Comparison of ENCODE assay signal across 1 cellular context in the genomic region with DNA sequence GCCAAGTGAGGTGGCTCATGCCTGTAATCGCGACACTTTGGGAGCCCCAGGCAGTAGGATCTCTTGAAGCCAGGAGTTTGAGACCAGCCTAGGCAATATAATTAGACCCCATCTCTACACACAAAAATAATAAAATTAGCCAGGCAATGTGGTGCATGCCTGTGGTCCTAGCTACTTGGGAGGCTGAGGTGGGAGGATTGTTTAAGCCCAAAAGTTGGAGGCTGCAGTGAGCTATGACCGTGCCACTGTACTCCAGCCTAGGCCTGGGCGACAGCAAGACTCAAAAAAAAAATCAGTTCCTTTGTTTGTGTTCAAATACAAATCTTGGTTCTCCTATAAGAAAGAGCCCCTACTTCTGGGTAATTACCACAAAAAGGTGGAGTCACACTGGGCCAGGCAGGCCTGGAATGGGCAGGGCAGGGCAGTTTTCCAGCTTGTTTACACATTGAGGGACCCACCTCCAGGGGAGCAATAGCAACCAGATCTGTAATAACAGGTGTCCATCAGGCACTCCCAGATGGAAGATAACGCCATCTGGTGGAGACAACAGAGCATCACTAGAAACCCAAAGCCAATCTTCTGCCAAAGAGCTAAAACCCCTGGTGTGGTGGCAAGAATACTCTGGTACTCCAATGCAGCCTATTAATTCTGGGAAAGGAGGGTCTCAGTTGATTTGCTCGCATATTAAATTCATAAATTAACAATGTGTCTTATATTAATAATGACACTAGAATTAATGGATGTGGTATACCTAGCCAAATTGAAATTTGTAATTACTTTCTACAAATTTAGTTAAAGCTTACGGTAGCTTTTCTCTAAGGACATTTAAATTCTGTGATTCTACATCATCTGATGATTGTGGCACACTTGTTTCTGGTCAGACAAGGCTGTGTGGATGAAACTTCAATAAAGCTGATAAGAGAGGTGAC.
TF ChIP-seq lines count a peak whose summit lies in the region.

No MANE protein-coding gene starts in this region.

TF ChIP-seq in K562, 482 proteins besides CTCF, POLR2A, EP300 and RAD21 (continued from another document):
- TF ChIP-seq, protein P1, sequence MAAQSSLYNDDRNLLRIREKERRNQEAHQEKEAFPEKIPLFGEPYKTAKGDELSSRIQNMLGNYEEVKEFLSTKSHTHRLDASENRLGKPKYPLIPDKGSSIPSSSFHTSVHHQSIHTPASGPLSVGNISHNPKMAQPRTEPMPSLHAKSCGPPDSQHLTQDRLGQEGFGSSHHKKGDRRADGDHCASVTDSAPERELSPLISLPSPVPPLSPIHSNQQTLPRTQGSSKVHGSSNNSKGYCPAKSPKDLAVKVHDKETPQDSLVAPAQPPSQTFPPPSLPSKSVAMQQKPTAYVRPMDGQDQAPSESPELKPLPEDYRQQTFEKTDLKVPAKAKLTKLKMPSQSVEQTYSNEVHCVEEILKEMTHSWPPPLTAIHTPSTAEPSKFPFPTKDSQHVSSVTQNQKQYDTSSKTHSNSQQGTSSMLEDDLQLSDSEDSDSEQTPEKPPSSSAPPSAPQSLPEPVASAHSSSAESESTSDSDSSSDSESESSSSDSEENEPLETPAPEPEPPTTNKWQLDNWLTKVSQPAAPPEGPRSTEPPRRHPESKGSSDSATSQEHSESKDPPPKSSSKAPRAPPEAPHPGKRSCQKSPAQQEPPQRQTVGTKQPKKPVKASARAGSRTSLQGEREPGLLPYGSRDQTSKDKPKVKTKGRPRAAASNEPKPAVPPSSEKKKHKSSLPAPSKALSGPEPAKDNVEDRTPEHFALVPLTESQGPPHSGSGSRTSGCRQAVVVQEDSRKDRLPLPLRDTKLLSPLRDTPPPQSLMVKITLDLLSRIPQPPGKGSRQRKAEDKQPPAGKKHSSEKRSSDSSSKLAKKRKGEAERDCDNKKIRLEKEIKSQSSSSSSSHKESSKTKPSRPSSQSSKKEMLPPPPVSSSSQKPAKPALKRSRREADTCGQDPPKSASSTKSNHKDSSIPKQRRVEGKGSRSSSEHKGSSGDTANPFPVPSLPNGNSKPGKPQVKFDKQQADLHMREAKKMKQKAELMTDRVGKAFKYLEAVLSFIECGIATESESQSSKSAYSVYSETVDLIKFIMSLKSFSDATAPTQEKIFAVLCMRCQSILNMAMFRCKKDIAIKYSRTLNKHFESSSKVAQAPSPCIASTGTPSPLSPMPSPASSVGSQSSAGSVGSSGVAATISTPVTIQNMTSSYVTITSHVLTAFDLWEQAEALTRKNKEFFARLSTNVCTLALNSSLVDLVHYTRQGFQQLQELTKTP (IDR thresholded peaks at IDR 0.05; ENCODE audit: low read depth in 1 of 2, partially characterized antibody in 2 of 2): no peak
- TF ChIP-seq GTF2A2 (tag; IDR thresholded peaks at IDR 0.05) (no peak), FOS (IDR thresholded peaks at IDR 0.05; ENCODE audit: extremely low read depth, insufficient read length) (no peak), SP1 (CRISPR knock-in tag; IDR thresholded peaks at IDR 0.05) (no peak), MEIS2 (IDR thresholded peaks at IDR 0.05; ENCODE audit: partially characterized antibody) (peak; percentile 56), JUN (IDR thresholded peaks at IDR 0.05; ENCODE audit: borderline replicate concordance, low read depth, low read length) (no peak), JUN (CRISPR knock-in tag; IDR thresholded peaks at IDR 0.05; ENCODE audit: borderline replicate concordance) (no peak), CEBPB (tag; IDR thresholded peaks at IDR 0.05) (no peak), MTA2 (IDR thresholded peaks at IDR 0.05; ENCODE audit: low read depth) (no peak), HMG20A (CRISPR knock-in tag; conservative IDR thresholded peaks at IDR 0.05) (no peak), SMARCE1 (IDR thresholded peaks at IDR 0.05) (no peak), BACH1 (tag; IDR thresholded peaks at IDR 0.05) (no peak), NUFIP1 (IDR thresholded peaks at IDR 0.05; ENCODE audit: partially characterized antibody) (no peak), SRSF1 (IDR thresholded peaks at IDR 0.05; ENCODE audit: low read depth, low read length) (no peak), POLR2G (IDR thresholded peaks at IDR 0.05; ENCODE audit: low read depth, low read length) (no peak), ZNF695 (CRISPR knock-in tag; IDR thresholded peaks at IDR 0.05) (no peak), TCF3 (CRISPR knock-in tag; IDR thresholded peaks at IDR 0.05) (peak; percentile 62), ZNF197 (CRISPR knock-in tag; IDR thresholded peaks at IDR 0.05; ENCODE audit: low read depth) (no peak), SMAD1 (IDR thresholded peaks at IDR 0.05; ENCODE audit: low read depth, low read length, partially characterized antibody) (no peak), SETDB1 (IDR thresholded peaks at IDR 0.05; ENCODE audit: low read length) (no peak), SIX5 (IDR thresholded peaks at IDR 0.05; ENCODE audit: borderline replicate concordance in 1 of 2, insufficient read depth in 1 of 2, low read depth in 1 of 2, low read length in 2 of 2) (no peak), CREM (IDR thresholded peaks at IDR 0.05; ENCODE audit: low read depth) (0 out of 2 replicates have a peak, but pooled peaks have one; percentile 27), ZNF165 (CRISPR knock-in tag; IDR thresholded peaks at IDR 0.05; ENCODE audit: borderline replicate concordance) (no peak), RNF2 (IDR thresholded peaks at IDR 0.05) (no peak), ARID2 (IDR thresholded peaks at IDR 0.05) (no peak), STAG1 (CRISPR knock-in tag; IDR thresholded peaks at IDR 0.05; ENCODE audit: borderline replicate concordance) (no peak), HCFC1 (IDR thresholded peaks at IDR 0.05; ENCODE audit: low read depth, low read length) (no peak), ZNF184 (CRISPR knock-in tag; IDR thresholded peaks at IDR 0.05) (no peak), MEF2A (IDR thresholded peaks at IDR 0.05; ENCODE audit: control insufficient read depth, low read depth, low read length) (no peak), TCF7L2 (IDR thresholded peaks at IDR 0.05; ENCODE audit: low read depth, low read length) (no peak), CTBP1 (IDR thresholded peaks at IDR 0.05; ENCODE audit: borderline replicate concordance) (peak; percentile 84), PHF8 (IDR thresholded peaks at IDR 0.05; ENCODE audit: borderline replicate concordance, low read length) (no peak), NR2F6 (CRISPR knock-in tag; IDR thresholded peaks at IDR 0.05) (no peak), ZNF551 (CRISPR knock-in tag; IDR thresholded peaks at IDR 0.05) (no peak)
- TF ChIP-seq, protein P2, sequence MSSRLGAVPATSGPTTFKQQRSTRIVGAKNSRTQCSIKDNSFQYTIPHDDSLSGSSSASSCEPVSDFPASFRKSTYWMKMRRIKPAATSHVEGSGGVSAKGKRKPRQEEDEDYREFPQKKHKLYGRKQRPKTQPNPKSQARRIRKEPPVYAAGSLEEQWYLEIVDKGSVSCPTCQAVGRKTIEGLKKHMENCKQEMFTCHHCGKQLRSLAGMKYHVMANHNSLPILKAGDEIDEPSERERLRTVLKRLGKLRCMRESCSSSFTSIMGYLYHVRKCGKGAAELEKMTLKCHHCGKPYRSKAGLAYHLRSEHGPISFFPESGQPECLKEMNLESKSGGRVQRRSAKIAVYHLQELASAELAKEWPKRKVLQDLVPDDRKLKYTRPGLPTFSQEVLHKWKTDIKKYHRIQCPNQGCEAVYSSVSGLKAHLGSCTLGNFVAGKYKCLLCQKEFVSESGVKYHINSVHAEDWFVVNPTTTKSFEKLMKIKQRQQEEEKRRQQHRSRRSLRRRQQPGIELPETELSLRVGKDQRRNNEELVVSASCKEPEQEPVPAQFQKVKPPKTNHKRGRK (tag; IDR thresholded peaks at IDR 0.05): no peak
- TF ChIP-seq, protein P3, sequence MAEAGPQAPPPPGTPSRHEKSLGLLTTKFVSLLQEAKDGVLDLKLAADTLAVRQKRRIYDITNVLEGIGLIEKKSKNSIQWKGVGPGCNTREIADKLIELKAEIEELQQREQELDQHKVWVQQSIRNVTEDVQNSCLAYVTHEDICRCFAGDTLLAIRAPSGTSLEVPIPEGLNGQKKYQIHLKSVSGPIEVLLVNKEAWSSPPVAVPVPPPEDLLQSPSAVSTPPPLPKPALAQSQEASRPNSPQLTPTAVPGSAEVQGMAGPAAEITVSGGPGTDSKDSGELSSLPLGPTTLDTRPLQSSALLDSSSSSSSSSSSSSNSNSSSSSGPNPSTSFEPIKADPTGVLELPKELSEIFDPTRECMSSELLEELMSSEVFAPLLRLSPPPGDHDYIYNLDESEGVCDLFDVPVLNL (CRISPR knock-in tag; IDR thresholded peaks at IDR 0.05; ENCODE audit: low read depth): no peak
- TF ChIP-seq, protein P4, sequence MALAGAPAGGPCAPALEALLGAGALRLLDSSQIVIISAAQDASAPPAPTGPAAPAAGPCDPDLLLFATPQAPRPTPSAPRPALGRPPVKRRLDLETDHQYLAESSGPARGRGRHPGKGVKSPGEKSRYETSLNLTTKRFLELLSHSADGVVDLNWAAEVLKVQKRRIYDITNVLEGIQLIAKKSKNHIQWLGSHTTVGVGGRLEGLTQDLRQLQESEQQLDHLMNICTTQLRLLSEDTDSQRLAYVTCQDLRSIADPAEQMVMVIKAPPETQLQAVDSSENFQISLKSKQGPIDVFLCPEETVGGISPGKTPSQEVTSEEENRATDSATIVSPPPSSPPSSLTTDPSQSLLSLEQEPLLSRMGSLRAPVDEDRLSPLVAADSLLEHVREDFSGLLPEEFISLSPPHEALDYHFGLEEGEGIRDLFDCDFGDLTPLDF (CRISPR knock-in tag; IDR thresholded peaks at IDR 0.05): 0 out of 2 replicates have a peak, but pooled peaks have one; percentile 49
- TF ChIP-seq, protein P5, sequence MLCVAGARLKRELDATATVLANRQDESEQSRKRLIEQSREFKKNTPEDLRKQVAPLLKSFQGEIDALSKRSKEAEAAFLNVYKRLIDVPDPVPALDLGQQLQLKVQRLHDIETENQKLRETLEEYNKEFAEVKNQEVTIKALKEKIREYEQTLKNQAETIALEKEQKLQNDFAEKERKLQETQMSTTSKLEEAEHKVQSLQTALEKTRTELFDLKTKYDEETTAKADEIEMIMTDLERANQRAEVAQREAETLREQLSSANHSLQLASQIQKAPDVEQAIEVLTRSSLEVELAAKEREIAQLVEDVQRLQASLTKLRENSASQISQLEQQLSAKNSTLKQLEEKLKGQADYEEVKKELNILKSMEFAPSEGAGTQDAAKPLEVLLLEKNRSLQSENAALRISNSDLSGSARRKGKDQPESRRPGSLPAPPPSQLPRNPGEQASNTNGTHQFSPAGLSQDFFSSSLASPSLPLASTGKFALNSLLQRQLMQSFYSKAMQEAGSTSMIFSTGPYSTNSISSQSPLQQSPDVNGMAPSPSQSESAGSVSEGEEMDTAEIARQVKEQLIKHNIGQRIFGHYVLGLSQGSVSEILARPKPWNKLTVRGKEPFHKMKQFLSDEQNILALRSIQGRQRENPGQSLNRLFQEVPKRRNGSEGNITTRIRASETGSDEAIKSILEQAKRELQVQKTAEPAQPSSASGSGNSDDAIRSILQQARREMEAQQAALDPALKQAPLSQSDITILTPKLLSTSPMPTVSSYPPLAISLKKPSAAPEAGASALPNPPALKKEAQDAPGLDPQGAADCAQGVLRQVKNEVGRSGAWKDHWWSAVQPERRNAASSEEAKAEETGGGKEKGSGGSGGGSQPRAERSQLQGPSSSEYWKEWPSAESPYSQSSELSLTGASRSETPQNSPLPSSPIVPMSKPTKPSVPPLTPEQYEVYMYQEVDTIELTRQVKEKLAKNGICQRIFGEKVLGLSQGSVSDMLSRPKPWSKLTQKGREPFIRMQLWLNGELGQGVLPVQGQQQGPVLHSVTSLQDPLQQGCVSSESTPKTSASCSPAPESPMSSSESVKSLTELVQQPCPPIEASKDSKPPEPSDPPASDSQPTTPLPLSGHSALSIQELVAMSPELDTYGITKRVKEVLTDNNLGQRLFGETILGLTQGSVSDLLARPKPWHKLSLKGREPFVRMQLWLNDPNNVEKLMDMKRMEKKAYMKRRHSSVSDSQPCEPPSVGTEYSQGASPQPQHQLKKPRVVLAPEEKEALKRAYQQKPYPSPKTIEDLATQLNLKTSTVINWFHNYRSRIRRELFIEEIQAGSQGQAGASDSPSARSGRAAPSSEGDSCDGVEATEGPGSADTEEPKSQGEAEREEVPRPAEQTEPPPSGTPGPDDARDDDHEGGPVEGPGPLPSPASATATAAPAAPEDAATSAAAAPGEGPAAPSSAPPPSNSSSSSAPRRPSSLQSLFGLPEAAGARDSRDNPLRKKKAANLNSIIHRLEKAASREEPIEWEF (CRISPR knock-in tag; IDR thresholded peaks at IDR 0.05): no peak
- TF ChIP-seq, protein P6, sequence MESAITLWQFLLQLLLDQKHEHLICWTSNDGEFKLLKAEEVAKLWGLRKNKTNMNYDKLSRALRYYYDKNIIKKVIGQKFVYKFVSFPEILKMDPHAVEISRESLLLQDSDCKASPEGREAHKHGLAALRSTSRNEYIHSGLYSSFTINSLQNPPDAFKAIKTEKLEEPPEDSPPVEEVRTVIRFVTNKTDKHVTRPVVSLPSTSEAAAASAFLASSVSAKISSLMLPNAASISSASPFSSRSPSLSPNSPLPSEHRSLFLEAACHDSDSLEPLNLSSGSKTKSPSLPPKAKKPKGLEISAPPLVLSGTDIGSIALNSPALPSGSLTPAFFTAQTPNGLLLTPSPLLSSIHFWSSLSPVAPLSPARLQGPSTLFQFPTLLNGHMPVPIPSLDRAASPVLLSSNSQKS (CRISPR knock-in tag; IDR thresholded peaks at IDR 0.05): no peak
TF ChIP-seq in K562: peak in this region for 50.
